ENCODE assay signal across 1 cellular context in the genomic region with DNA sequence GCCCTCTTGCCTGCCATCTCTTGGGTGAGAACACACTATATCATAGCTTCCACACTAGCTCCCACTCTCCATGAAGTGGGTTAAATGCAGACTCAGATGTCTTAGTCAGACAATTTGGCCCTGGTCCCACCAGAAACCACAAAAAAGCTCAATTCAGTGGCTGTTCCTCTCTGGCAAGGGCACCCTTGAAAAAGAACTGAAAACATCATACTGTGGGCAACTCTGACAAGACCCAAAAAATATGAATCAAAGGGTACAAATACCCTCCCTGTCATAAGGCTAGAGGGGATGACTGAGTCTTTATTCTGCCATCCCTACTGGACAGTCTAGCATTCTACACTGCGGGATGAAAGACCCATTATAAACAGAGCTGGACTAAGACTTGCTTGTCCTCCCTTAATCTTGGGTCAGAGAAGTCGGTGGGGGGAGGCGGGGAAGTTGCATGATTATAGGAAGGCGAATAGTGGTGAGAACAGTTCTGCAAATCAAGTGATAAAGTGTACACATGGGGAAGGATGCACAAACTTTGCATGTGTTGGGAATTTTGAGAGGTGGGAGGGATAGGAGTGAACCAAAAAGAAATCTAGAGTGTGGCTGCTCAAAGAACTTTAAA.
TF ChIP-seq lines count a peak whose summit lies in the region.

No MANE protein-coding gene starts in this region.

TF ChIP-seq in WTC11, 78 proteins besides CTCF, POLR2A, EP300 and RAD21 (continued from another document):
- TF ChIP-seq, protein P1, sequence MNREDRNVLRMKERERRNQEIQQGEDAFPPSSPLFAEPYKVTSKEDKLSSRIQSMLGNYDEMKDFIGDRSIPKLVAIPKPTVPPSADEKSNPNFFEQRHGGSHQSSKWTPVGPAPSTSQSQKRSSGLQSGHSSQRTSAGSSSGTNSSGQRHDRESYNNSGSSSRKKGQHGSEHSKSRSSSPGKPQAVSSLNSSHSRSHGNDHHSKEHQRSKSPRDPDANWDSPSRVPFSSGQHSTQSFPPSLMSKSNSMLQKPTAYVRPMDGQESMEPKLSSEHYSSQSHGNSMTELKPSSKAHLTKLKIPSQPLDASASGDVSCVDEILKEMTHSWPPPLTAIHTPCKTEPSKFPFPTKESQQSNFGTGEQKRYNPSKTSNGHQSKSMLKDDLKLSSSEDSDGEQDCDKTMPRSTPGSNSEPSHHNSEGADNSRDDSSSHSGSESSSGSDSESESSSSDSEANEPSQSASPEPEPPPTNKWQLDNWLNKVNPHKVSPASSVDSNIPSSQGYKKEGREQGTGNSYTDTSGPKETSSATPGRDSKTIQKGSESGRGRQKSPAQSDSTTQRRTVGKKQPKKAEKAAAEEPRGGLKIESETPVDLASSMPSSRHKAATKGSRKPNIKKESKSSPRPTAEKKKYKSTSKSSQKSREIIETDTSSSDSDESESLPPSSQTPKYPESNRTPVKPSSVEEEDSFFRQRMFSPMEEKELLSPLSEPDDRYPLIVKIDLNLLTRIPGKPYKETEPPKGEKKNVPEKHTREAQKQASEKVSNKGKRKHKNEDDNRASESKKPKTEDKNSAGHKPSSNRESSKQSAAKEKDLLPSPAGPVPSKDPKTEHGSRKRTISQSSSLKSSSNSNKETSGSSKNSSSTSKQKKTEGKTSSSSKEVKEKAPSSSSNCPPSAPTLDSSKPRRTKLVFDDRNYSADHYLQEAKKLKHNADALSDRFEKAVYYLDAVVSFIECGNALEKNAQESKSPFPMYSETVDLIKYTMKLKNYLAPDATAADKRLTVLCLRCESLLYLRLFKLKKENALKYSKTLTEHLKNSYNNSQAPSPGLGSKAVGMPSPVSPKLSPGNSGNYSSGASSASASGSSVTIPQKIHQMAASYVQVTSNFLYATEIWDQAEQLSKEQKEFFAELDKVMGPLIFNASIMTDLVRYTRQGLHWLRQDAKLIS (CRISPR knock-in tag; IDR thresholded peaks at IDR 0.05; ENCODE audit: borderline replicate concordance) = no peak
- TF ChIP-seq NFYB (CRISPR knock-in tag; conservative IDR thresholded peaks at IDR 0.05; ENCODE audit: low read depth) = no peak
- TF ChIP-seq FOXK1 (CRISPR knock-in tag; IDR thresholded peaks at IDR 0.05) = no peak
- TF ChIP-seq, protein P2, sequence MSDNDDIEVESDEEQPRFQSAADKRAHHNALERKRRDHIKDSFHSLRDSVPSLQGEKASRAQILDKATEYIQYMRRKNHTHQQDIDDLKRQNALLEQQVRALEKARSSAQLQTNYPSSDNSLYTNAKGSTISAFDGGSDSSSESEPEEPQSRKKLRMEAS (CRISPR knock-in tag; IDR thresholded peaks at IDR 0.05) = no peak
- no peak for TF ChIP-seq ZNF317 (CRISPR knock-in tag; IDR thresholded peaks at IDR 0.05; ENCODE audit: borderline replicate concordance, low read depth)
- no peak for TF ChIP-seq ATF1 (CRISPR knock-in tag; IDR thresholded peaks at IDR 0.05)
- no peak for TF ChIP-seq GTF2I (CRISPR knock-in tag; conservative IDR thresholded peaks at IDR 0.05)
- TF ChIP-seq, protein P3, sequence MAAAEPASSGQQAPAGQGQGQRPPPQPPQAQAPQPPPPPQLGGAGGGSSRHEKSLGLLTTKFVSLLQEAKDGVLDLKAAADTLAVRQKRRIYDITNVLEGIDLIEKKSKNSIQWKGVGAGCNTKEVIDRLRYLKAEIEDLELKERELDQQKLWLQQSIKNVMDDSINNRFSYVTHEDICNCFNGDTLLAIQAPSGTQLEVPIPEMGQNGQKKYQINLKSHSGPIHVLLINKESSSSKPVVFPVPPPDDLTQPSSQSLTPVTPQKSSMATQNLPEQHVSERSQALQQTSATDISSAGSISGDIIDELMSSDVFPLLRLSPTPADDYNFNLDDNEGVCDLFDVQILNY (CRISPR knock-in tag; IDR thresholded peaks at IDR 0.05) = no peak
- no peak for TF ChIP-seq JAZF1 (CRISPR knock-in tag; IDR thresholded peaks at IDR 0.05)
